8 cellular contexts compared by ENCODE assay signal in the genomic region with DNA sequence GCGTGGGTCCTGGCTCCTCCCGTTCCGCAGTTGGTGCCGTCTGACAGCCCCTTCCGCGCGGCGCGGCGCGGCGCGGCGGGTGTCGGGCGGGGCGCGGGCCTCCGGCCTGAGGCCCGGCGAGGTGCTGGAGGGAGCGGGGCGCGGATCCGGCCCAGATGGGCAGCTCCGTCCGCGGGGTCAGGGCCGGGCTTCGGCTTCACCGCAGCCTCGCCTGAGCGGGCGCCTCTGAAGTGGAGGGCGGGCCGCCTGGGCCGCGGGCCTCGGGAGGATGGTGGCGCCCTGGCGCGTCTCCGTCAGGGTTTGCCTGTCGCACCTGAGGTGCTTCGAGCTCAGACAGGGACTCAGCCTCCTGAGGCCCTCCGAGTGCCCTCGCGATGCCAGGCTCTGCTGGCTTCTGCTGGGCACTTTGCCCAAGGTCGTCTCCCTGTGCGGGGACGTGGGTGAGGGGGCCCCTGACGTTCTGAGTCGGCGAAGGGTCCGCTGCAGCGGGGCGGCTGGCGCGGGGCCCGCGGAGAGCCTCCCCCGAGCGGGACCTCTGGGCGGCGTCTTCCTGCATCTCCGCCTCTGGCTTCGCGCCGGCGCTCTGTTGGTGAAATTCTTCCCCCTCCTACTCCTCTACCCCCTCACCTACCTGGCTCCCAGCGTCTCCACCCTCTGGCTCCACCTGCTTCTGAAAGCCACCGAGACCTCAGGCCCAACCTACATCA. TPM values are rescaled to one million over a fixed set of nuclear protein-coding genes. Genes with fewer than 3 reads are reported as not detected.
DNase-seq lines count a peak whose midpoint lies in the region; ATAC-seq and TF ChIP-seq lines count a peak whose summit lies in the region.

No MANE protein-coding gene starts in this region.

- H3K9me3 ChIP-seq in BE2C (no peaks in the 10 kb centered on the region), RWPE2 (ENCODE audit: severe bottlenecking) (no peaks in the 10 kb centered on the region), hepatocyte (ENCODE audit: low read depth) (no peaks in the 10 kb centered on the region), sigmoid colon (no peaks in the 10 kb centered on the region)

- H2AFZ ChIP-seq in hepatocyte = peak overlapping the region; percentile 94

- H3K4me1 ChIP-seq in BE2C (no peaks in the 10 kb centered on the region), RWPE2 (ENCODE audit: insufficient read depth, poor library complexity, severe bottlenecking) (peaks cover 9% of the 10 kb centered on the region), hepatocyte (ENCODE audit: insufficient read depth) (peaks cover 14% of the 10 kb centered on the region), sigmoid colon (peaks cover 0 to 35% (median 29%) of the 10 kb centered on the region in 4 donors)

- DNase-seq in BE2C = peak; percentile 43
- DNase-seq in RWPE2 (ENCODE audit: low spot score) = no peak
- DNase-seq in hepatocyte (ENCODE audit: low spot score) = peak; percentile 77
- DNase-seq in sigmoid colon = peak; percentile 70

- peaks cover 33% of the 10 kb centered on the region for H3K4me1 Mint-ChIP-seq in activated naive CD8-positive, alpha-beta T cell (ENCODE audit: low read depth)

- no peak for TF ChIP-seq EP300 in sigmoid colon (IDR thresholded peaks at IDR 0.05)

- H3K4me3 Mint-ChIP-seq in activated naive CD8-positive, alpha-beta T cell = peak overlapping the region; percentile 90

- peak in 1 of 2 donors; percentile 35 for TF ChIP-seq POLR2A in sigmoid colon (IDR thresholded peaks at IDR 0.05)

- H3K27me3 Mint-ChIP-seq in activated naive CD8-positive, alpha-beta T cell = no peaks in the 10 kb centered on the region

- H4K20me1 ChIP-seq in hepatocyte (ENCODE audit: insufficient read depth, poor library complexity, severe bottlenecking) = no peaks in the 10 kb centered on the region

- H3K4me3 ChIP-seq in BE2C (ENCODE audit: low read depth, low read length) = peak overlapping the region; percentile 66
- peak overlapping the region; percentile 83 for H3K4me3 ChIP-seq in RWPE2 (ENCODE audit: severe bottlenecking)
- peak overlapping the region; percentile 91 for H3K4me3 ChIP-seq in hepatocyte
- H3K4me3 ChIP-seq in sigmoid colon = peak overlapping the region; percentile 53 to 79 (median 74)

- H3K4me2 ChIP-seq in hepatocyte = peak overlapping the region; percentile 99

- H3K36me3 ChIP-seq in BE2C = no peaks in the 10 kb centered on the region
- peaks cover 17% of the 10 kb centered on the region for H3K36me3 ChIP-seq in RWPE2 (ENCODE audit: low read depth)
- no peaks in the 10 kb centered on the region for H3K36me3 ChIP-seq in hepatocyte (replicated peaks; ENCODE audit: insufficient read depth, low read depth)
- peaks cover 0 to 6% (median 0%) of the 10 kb centered on the region in 4 donors for H3K36me3 ChIP-seq in sigmoid colon

- WGBS in hepatocyte (ENCODE audit: low lambda C conversion rate, missing lambda C conversion rate) = under 1% methylated on average over 56 of the region's 72 CpGs
- 0% methylated on average over 72 of the region's 72 CpGs for WGBS in sigmoid colon, 2 donors

- H3K9me2 ChIP-seq in hepatocyte (replicated peaks; ENCODE audit: insufficient read depth) = no peaks in the 10 kb centered on the region

- no peaks in the 10 kb centered on the region for H3K79me2 ChIP-seq in hepatocyte

- H3K36me3 Mint-ChIP-seq in activated naive CD8-positive, alpha-beta T cell = peaks cover under 1% of the 10 kb centered on the region

- TF ChIP-seq CTCF in BE2C (IDR thresholded peaks at IDR 0.05; ENCODE audit: low read depth, low read length) (no peak), RWPE2 (IDR thresholded peaks at IDR 0.05; ENCODE audit: poor library complexity, severe bottlenecking) (no peak), hepatocyte (IDR thresholded peaks at IDR 0.05; ENCODE audit: poor library complexity) (peak; percentile 7), sigmoid colon (IDR thresholded peaks at IDR 0.05) (no peak)

- H3K9me3 Mint-ChIP-seq in activated naive CD8-positive, alpha-beta T cell (ENCODE audit: low read depth) = no peaks in the 10 kb centered on the region

- peak overlapping the region; percentile 49 for H3K27ac ChIP-seq in RWPE2 (ENCODE audit: poor library complexity, severe bottlenecking)
- H3K27ac ChIP-seq in hepatocyte = peak overlapping the region; percentile 80
- peak overlapping the region; percentile 79 to 87 (median 82) for H3K27ac ChIP-seq in sigmoid colon

- H3K27me3 ChIP-seq in BE2C (peaks cover 6% of the 10 kb centered on the region; the same call in 1 of the 2 replicates), RWPE2 (ENCODE audit: insufficient read depth, poor library complexity, severe bottlenecking) (no peaks in the 10 kb centered on the region), hepatocyte (no peaks in the 10 kb centered on the region), sigmoid colon (no peaks in the 10 kb centered on the region)

- H3K27ac Mint-ChIP-seq in activated naive CD8-positive, alpha-beta T cell = peak overlapping the region; percentile 83

- intact Hi-C loops in sigmoid colon (cut with DNase I) = loop anchor here (5.0 to 10.0 kb wide), 3 partner anchors 339 to 862 kb away; a partner anchor contains a TSS

- ATAC-seq in GM19025 (IDR thresholded peaks at IDR 0.05; ENCODE audit: low read depth, unreplicated experiment) = peak; percentile 47
- ATAC-seq in HG03354 (IDR thresholded peaks at IDR 0.05; ENCODE audit: poor library complexity, severe bottlenecking, unreplicated experiment) = peak; percentile 51
- ATAC-seq in RWPE2 (ENCODE audit: low read depth) = peak; percentile 78
- no peak for ATAC-seq in HG02970 (IDR thresholded peaks at IDR 0.05; ENCODE audit: low FRiP score, unreplicated experiment)

RNA-seq across cellular contexts. Expression of a gene that starts 0.5 kb away (rescaled TPM):
- polyA plus RNA-seq in BE2C (2012; ENCODE audit: insufficient read depth, insufficient read length, low read depth) = 8.0 TPM
- 22.4 and 22.8 TPM in 2 replicates for total RNA-seq in hepatocyte
- polyA plus RNA-seq in hepatocyte = 24.2 and 25.3 TPM in 2 replicates
- 10 to 100 TPM; 20.1 to 22.1 (median 20.8) TPM for total RNA-seq in sigmoid colon
- 10 to 100 TPM; 14.8 to 24.0 (median 15.6) TPM for polyA plus RNA-seq in sigmoid colon

RNA-seq across cellular contexts. Expression of a gene that starts 23.3 kb away (rescaled TPM):
- polyA plus RNA-seq in BE2C (2012; ENCODE audit: insufficient read depth, insufficient read length, low read depth) = 305 TPM
- total RNA-seq in hepatocyte (343 and 372 TPM in 2 replicates), sigmoid colon (100 to 1,000 TPM; 170 to 377 (median 267) TPM)
- polyA plus RNA-seq in hepatocyte (312 and 379 TPM in 2 replicates), sigmoid colon (100 to 1,000 TPM; 397 to 979 (median 712) TPM)

RNA-seq across cellular contexts. Expression of a gene that starts 32.6 kb away (rescaled TPM):
- 1.8 TPM for polyA plus RNA-seq in BE2C (2012; ENCODE audit: insufficient read depth, insufficient read length, low read depth)
- 5.9 and 6.7 TPM in 2 replicates for total RNA-seq in hepatocyte
- 8.4 and 8.8 TPM in 2 replicates for polyA plus RNA-seq in hepatocyte
- total RNA-seq in sigmoid colon = 10 to 100 TPM in 3 of 4 donors, 1 to 10 TPM in 1; 7.6 to 38.8 (median 13.6) TPM
- 10 to 100 TPM in 1 of 3 donors, 1 to 10 TPM in 2; 6.2 to 22.2 (median 7.2) TPM for polyA plus RNA-seq in sigmoid colon
